30 cellular contexts compared by ENCODE assay signal in the genomic region with DNA sequence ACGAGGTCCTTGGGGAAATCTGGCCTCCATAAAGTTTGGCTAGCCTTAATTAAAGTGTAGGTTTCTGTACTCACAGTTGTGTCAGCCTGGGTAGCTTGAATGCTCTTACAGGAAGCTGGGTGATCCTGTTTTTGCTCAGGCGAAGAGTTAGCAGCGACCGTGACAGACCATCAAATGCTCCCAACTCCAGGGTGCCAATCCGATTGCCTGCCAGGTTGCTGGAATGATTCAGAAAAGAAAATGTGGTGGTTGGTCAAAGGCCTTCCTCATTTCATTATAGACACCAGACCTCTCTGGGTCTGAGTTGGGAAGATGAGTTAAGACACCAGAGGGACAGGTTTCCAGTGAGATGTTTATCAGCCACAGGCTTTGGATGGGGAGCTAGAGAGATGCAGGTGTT.
DNase-seq lines count a peak whose midpoint lies in the region; ATAC-seq, FAIRE-seq and TF ChIP-seq lines count a peak whose summit lies in the region.
"Had no signal": no experiment of that assay in that cellular context is flagged by ENCODE, and none has a peak within 500 bp of the region (broad histone marks: within the 10 kb centered on the region; RNA-seq: fewer than 3 reads in every experiment).

No MANE protein-coding gene starts in this region.

- TF ChIP-seq POLR2A in HepG2 (IDR thresholded peaks at IDR 0.05; ENCODE audit: insufficient read depth in 1 of 2, low read depth in 2 of 2, low read length in 2 of 2): no peak
- no peak for TF ChIP-seq POLR2A in right lobe of liver (IDR thresholded peaks at IDR 0.05)
- TF ChIP-seq POLR2A in gastroesophageal sphincter (IDR thresholded peaks at IDR 0.05): no peak

- WGBS in HepG2 (ENCODE audit: low lambda C conversion rate): 100% methylated on average over 2 of the region's 5 CpGs
- WGBS in right lobe of liver (ENCODE audit: insufficient coverage, low coverage, low lambda C conversion rate, missing lambda C conversion rate): 100% methylated on average over 1 of the region's 5 CpGs
- WGBS in gastroesophageal sphincter (ENCODE audit: low coverage in 1 of 2), 2 donors: 100% methylated on average over 1 of the region's 5 CpGs; no CpG with 5 or more reads in 1 of the 2 donors

- no TSS peak for BruUV-seq in HepG2 (replicated peaks; lab: Mats Ljungman, UMichigan)

- no peaks in the 10 kb centered on the region for H4K20me1 ChIP-seq in HepG2 (ENCODE audit: insufficient read depth, low read length)
- H4K20me1 ChIP-seq in neural progenitor cell (ENCODE audit: low read depth): peaks cover 98% of the 10 kb centered on the region

- CTCF ChIA-PET in HepG2 (lab: Yijun Ruan, JAX; ENCODE audit: low intra/inter-chr PET ratio, low total read pairs): no interaction called here

- no peak for TF ChIP-seq RAD21 in HepG2 (CRISPR knock-in tag; IDR thresholded peaks at IDR 0.05)

- DNase-seq in HepG2 (ENCODE audit: low spot score): no peak
- DNase-seq in right lobe of liver: no peak
- no peak for DNase-seq in neural progenitor cell (ENCODE audit: low spot score)
- DNase-seq in midbrain (lab: John Stamatoyannopoulos, UW): no peak
- no peak for DNase-seq in hippocampal formation (lab: John Stamatoyannopoulos, UW)
- no peak for DNase-seq in GM13977 (ENCODE audit: low spot score)
- DNase-seq: activated CD4-positive, alpha-beta T cell treated with anti-CD3 and anti-CD28 coated beads for 4 hours; activated CD8-positive, alpha-beta memory T cell treated with anti-CD3 and anti-CD28 coated beads for 24 hours; activated gamma-delta T cell treated with Interleukin-2 at 50 U/mL for 16 hours; cerebellar nuclear complex; COR-L47; mammary epithelial cell; NCI-H146; NCI-H446; NCI-H774; SK-N-SH; small intestine; stimulated activated CD4-positive, alpha-beta T cell treated with anti-CD3 and anti-CD28 coated beads, Interleukin-1b, Interleukin-23, amount 100 ng/mL, for 48 hours; stimulated activated CD8-positive, alpha-beta memory T cell treated with anti-CD3 and anti-CD28 coated beads, Interleukin-4, amount 100 ng/mL, for 48 hours; stimulated activated naive CD8-positive, alpha-beta T cell treated with anti-CD3 and anti-CD28 coated beads, Interleukin-15, amount 100 ng/mL, for 72 hours; T-helper 17 cell had no signal

- FAIRE-seq in HepG2 (lab: Jason Lieb, UNC): no peak
- FAIRE-seq: HTR-8/SVneo, small intestine had no signal

- H3K79me2 ChIP-seq in HepG2 (ENCODE audit: insufficient read depth, low read length): peaks cover 4% of the 10 kb centered on the region
- H3K79me2 ChIP-seq in neural progenitor cell (ENCODE audit: low read depth): peaks cover 99% of the 10 kb centered on the region

- no peak overlapping the region for H3K4me2 ChIP-seq in HepG2 (ENCODE audit: low read depth, low read length)
- H3K4me2 ChIP-seq in neural progenitor cell: no peak overlapping the region
- H3K4me2 ChIP-seq: KMS-11, SK-N-SH had no signal

- H3K9me3 Mint-ChIP-seq in neural progenitor cell: peaks cover 11% of the 10 kb centered on the region

- H3K9me3 ChIP-seq in HepG2 (ENCODE audit: low read length) (no peaks in the 10 kb centered on the region), right lobe of liver (no peaks in the 10 kb centered on the region), gastroesophageal sphincter (no peaks in the 10 kb centered on the region), neural progenitor cell (ENCODE audit: low read depth) (no peaks in the 10 kb centered on the region)
- H3K9me3 ChIP-seq: SK-N-SH, tibial nerve had no signal

- peaks cover 25 to 50% of the 10 kb centered on the region in 2 experiments for H3K36me3 ChIP-seq in HepG2 (replicated peaks in 1 of 2; ENCODE audit: control insufficient read depth in 1 of 2, insufficient read depth in 2 of 2, low read length in 2 of 2)
- H3K36me3 ChIP-seq in right lobe of liver: peaks cover 0 to 31% (median 12%) of the 10 kb centered on the region in 4 donors
- H3K36me3 ChIP-seq in gastroesophageal sphincter: peaks cover 0 to 49% of the 10 kb centered on the region in 2 donors
- peaks cover 6% of the 10 kb centered on the region for H3K36me3 ChIP-seq in neural progenitor cell

- H3F3A ChIP-seq in neural progenitor cell (ENCODE audit: low read depth): peaks cover 38% of the 10 kb centered on the region

- H3K27ac Mint-ChIP-seq in neural progenitor cell: no peak overlapping the region
- H3K27ac Mint-ChIP-seq: B cell; progenitor cell of endocrine pancreas; stimulated activated naive CD8-positive, alpha-beta T cell treated with anti-CD3 and anti-CD28 coated beads, Interleukin-15, amount 100 ng/mL, for 72 hours; T-helper 17 cell had no signal

- in situ Hi-C loops in HepG2 (cut with HindIII; ENCODE audit: extremely low pct_ligation_motif_present, low pct_unique_long_range_greater_than_20kb): no loop called here
- in situ Hi-C loops in GM13977 (cut with MboI; ENCODE audit: low pct_unique_long_range_greater_than_20kb, low sequenced_read_pairs, unreplicated experiment): loop anchor here (25.0 kb wide), 1 partner anchor 397 kb away; no protein-coding TSS in a partner anchor

- TF ChIP-seq CTCF in HepG2 (CRISPR knock-in tag; IDR thresholded peaks at IDR 0.05) (no peak), right lobe of liver (IDR thresholded peaks at IDR 0.05) (no peak), gastroesophageal sphincter (IDR thresholded peaks at IDR 0.05) (no peak), neural progenitor cell (IDR thresholded peaks at IDR 0.05) (no peak), GM13977 (IDR thresholded peaks at IDR 0.05; ENCODE audit: extremely low read depth, insufficient read depth, missing control alignments) (no peak)

- H3K27me3 ChIP-seq in HepG2 (ENCODE audit: control insufficient read depth in 1 of 2, insufficient read depth in 2 of 2, low read length in 2 of 2): no peaks in the 10 kb centered on the region
- H3K27me3 ChIP-seq in right lobe of liver: no peaks in the 10 kb centered on the region
- no peaks in the 10 kb centered on the region for H3K27me3 ChIP-seq in gastroesophageal sphincter
- H3K27me3 ChIP-seq in neural progenitor cell: no peaks in the 10 kb centered on the region
- H3K27me3 ChIP-seq: tibial nerve had no signal

- H3K9ac ChIP-seq in HepG2 (ENCODE audit: insufficient read depth, low read depth, low read length): no peak overlapping the region
- no peak overlapping the region for H3K9ac ChIP-seq in neural progenitor cell
- H3K9ac ChIP-seq: KMS-11, SK-N-SH had no signal

- H3K4me3 ChIP-seq in HepG2 (replicated peaks in 1 of 3; ENCODE audit: insufficient read depth in 1 of 3, low read depth in 2 of 3, low read length in 3 of 3) (no peak overlapping the region), right lobe of liver (no peak overlapping the region), gastroesophageal sphincter (no peak overlapping the region), neural progenitor cell (no peak overlapping the region)
- H3K4me3 ChIP-seq: tibial nerve had no signal

- POLR2A ChIA-PET in HepG2 (lab: Yijun Ruan, JAX): no interaction called here

- H2AFZ ChIP-seq in HepG2 (ENCODE audit: low read length) (no peak overlapping the region), neural progenitor cell (replicated peaks) (no peak overlapping the region)

- ATAC-seq in HepG2: no peak
- no peak for ATAC-seq in right lobe of liver
- ATAC-seq in gastroesophageal sphincter: no peak
- ATAC-seq in GM19328 (IDR thresholded peaks at IDR 0.05; ENCODE audit: unreplicated experiment): no peak
- ATAC-seq: HCT116; stimulated activated naive CD8-positive, alpha-beta T cell treated with anti-CD3 and anti-CD28 coated beads, Interleukin-15, amount 100 ng/mL, for 72 hours; T-helper 17 cell had no signal

- intact Hi-C loops in HepG2 (cut with micrococcal nuclease; ENCODE audit: unreplicated experiment): no loop called here
- intact Hi-C loops in right lobe of liver (cut with DNase I): loop anchor here in 1 of 2 donors (5.0 kb wide), 1 partner anchor 402 kb away; no protein-coding TSS in a partner anchor

- H3K27me3 Mint-ChIP-seq in neural progenitor cell (ENCODE audit: insufficient read depth, low read depth): peaks cover 8% of the 10 kb centered on the region
- H3K27me3 Mint-ChIP-seq: B cell; stimulated activated naive CD8-positive, alpha-beta T cell treated with anti-CD3 and anti-CD28 coated beads, Interleukin-15, amount 100 ng/mL, for 72 hours; T-helper 17 cell had no signal

- no peaks in the 10 kb centered on the region for H3K4me1 ChIP-seq in HepG2 (ENCODE audit: insufficient read depth, low read length)
- no peaks in the 10 kb centered on the region for H3K4me1 ChIP-seq in right lobe of liver
- peaks cover 3 to 100% (median 30%) of the 10 kb centered on the region in 3 donors for H3K4me1 ChIP-seq in gastroesophageal sphincter
- peaks cover 24% of the 10 kb centered on the region for H3K4me1 ChIP-seq in neural progenitor cell

- H3K4me3 Mint-ChIP-seq in neural progenitor cell: no peak overlapping the region
- H3K4me3 Mint-ChIP-seq: B cell; stimulated activated naive CD8-positive, alpha-beta T cell treated with anti-CD3 and anti-CD28 coated beads, Interleukin-15, amount 100 ng/mL, for 72 hours; T-helper 17 cell had no signal

- H3K4me1 Mint-ChIP-seq in neural progenitor cell: peaks cover 24% of the 10 kb centered on the region
- H3K4me1 Mint-ChIP-seq: B cell; stimulated activated naive CD8-positive, alpha-beta T cell treated with anti-CD3 and anti-CD28 coated beads, Interleukin-15, amount 100 ng/mL, for 72 hours had no signal

- TF ChIP-seq EP300 in HepG2 (IDR thresholded peaks at IDR 0.05; ENCODE audit: low read depth in 2 of 2, low read length in 2 of 2): no peak
- TF ChIP-seq EP300 in HepG2 (CRISPR knock-in tag; IDR thresholded peaks at IDR 0.05; ENCODE audit: borderline replicate concordance): no peak
- no peak for TF ChIP-seq EP300 in gastroesophageal sphincter (IDR thresholded peaks at IDR 0.05)

- H3K27ac ChIP-seq in HepG2 (ENCODE audit: extremely low read length, insufficient read depth, low read length): no peak overlapping the region
- H3K27ac ChIP-seq in right lobe of liver: no peak overlapping the region
- peak overlapping the region; percentile 35 to 82 (median 62) for H3K27ac ChIP-seq in gastroesophageal sphincter
- H3K27ac ChIP-seq in neural progenitor cell: peak overlapping the region; percentile 7
- H3K27ac ChIP-seq: KMS-11, RWPE1, tibial nerve had no signal

- peaks cover 47% of the 10 kb centered on the region for H3K36me3 Mint-ChIP-seq in neural progenitor cell

Comparison
In these comparisons a context has a peak if more than half of its experiments do, and no peak if none do; other contexts are left out.
1. H3K27ac ChIP-seq: peak in gastroesophageal sphincter (4 of 4) and neural progenitor cell (single experiment); none in HepG2 (single experiment) and right lobe of liver (0 of 3).